In genomic region chr11:28636033-28636432, GRCh38 we compare ENCODE assay signal across 21 cellular contexts.
"Had no signal": no experiment of that assay in that cellular context is flagged by ENCODE, and none has a peak within 500 bp of the region (broad histone marks: within the 10 kb centered on the region; RNA-seq: fewer than 3 reads in every experiment).

No MANE protein-coding gene starts in this region.

- H3K4me1 Mint-ChIP-seq: naive thymus-derived CD4-positive, alpha-beta T cell; stimulated activated memory B cell treated with anti-CD40 and anti-IgM and Interleukin-4, amounts not matched to agents 10 μg/mL and 1 μg/mL and 100 μg/mL, for 72 hours had no signal

- H3K36me3 ChIP-seq: heart left ventricle, neutrophil, spleen, tibial artery, upper lobe of left lung, vagina had no signal

- H3K4me3 Mint-ChIP-seq: naive thymus-derived CD4-positive, alpha-beta T cell; stimulated activated memory B cell treated with anti-CD40 and anti-IgM and Interleukin-4, amounts not matched to agents 10 μg/mL and 1 μg/mL and 100 μg/mL, for 72 hours; stimulated activated naive CD8-positive, alpha-beta T cell treated with anti-CD3 and anti-CD28 coated beads, Interleukin-15, Interleukin-2, amounts not matched to agents 100 ng/mL and 50 ng/mL, for 24 hours had no signal

- ATAC-seq: heart left ventricle; left colon; left ventricle myocardium superior; naive thymus-derived CD4-positive, alpha-beta T cell; sciatic nerve; stimulated activated memory B cell treated with anti-CD40 and anti-IgM and Interleukin-4, amounts not matched to agents 10 μg/mL and 1 μg/mL and 100 μg/mL, for 72 hours had no signal

- H3K36me3 Mint-ChIP-seq: naive thymus-derived CD4-positive, alpha-beta T cell; stimulated activated memory B cell treated with anti-CD40 and anti-IgM and Interleukin-4, amounts not matched to agents 10 μg/mL and 1 μg/mL and 100 μg/mL, for 72 hours had no signal

- H3K9me3 ChIP-seq: heart left ventricle, neutrophil, tibial artery, upper lobe of left lung, vagina had no signal

- H3K9me3 Mint-ChIP-seq: stimulated activated memory B cell treated with anti-CD40 and anti-IgM and Interleukin-4, amounts not matched to agents 10 μg/mL and 1 μg/mL and 100 μg/mL, for 72 hours; stimulated activated naive CD8-positive, alpha-beta T cell treated with anti-CD3 and anti-CD28 coated beads, Interleukin-15, Interleukin-2, amounts not matched to agents 100 ng/mL and 50 ng/mL, for 24 hours had no signal

- H3K27me3 ChIP-seq: heart left ventricle, neutrophil, spleen, tibial artery, upper lobe of left lung, vagina had no signal

- H3K27ac ChIP-seq: dorsolateral prefrontal cortex, heart left ventricle, neutrophil, spleen, tibial artery, upper lobe of left lung, vagina had no signal

- H3K4me1 ChIP-seq: heart left ventricle, spleen, tibial artery, upper lobe of left lung, vagina had no signal

- H3K4me3 ChIP-seq: dorsolateral prefrontal cortex, heart left ventricle, lung, spleen, tibial artery, upper lobe of left lung, vagina had no signal

- H3K27me3 Mint-ChIP-seq: naive thymus-derived CD4-positive, alpha-beta T cell; stimulated activated memory B cell treated with anti-CD40 and anti-IgM and Interleukin-4, amounts not matched to agents 10 μg/mL and 1 μg/mL and 100 μg/mL, for 72 hours; stimulated activated naive CD8-positive, alpha-beta T cell treated with anti-CD3 and anti-CD28 coated beads, Interleukin-15, Interleukin-2, amounts not matched to agents 100 ng/mL and 50 ng/mL, for 24 hours had no signal

- DNase-seq: dorsolateral prefrontal cortex; effector CD8-positive, alpha-beta T cell; heart left ventricle; hippocampal formation; left colon; left ventricle myocardium superior; mesenchymal stem cell; naive thymus-derived CD4-positive, alpha-beta T cell; posterior cingulate gyrus; spleen; stimulated activated CD4-positive, alpha-beta T cell treated with anti-CD3 and anti-CD28 coated beads, Interleukin-15, amount 100 ng/mL, for 24 hours; stimulated activated CD4-positive, alpha-beta T cell treated with anti-CD3 and anti-CD28 coated beads, Interleukin-1b, Interleukin-23, amount 100 ng/mL, for 48 hours; stimulated activated CD4-positive, alpha-beta T cell treated with anti-CD3 and anti-CD28 coated beads, Interleukin-4, amount 100 ng/mL, for 24 hours; tibial artery; upper lobe of left lung had no signal

- H3K27ac Mint-ChIP-seq: naive thymus-derived CD4-positive, alpha-beta T cell; stimulated activated memory B cell treated with anti-CD40 and anti-IgM and Interleukin-4, amounts not matched to agents 10 μg/mL and 1 μg/mL and 100 μg/mL, for 72 hours; stimulated activated naive CD8-positive, alpha-beta T cell treated with anti-CD3 and anti-CD28 coated beads, Interleukin-15, Interleukin-2, amounts not matched to agents 100 ng/mL and 50 ng/mL, for 24 hours had no signal
